9 cellular contexts compared by ENCODE assay signal in the genomic region with DNA sequence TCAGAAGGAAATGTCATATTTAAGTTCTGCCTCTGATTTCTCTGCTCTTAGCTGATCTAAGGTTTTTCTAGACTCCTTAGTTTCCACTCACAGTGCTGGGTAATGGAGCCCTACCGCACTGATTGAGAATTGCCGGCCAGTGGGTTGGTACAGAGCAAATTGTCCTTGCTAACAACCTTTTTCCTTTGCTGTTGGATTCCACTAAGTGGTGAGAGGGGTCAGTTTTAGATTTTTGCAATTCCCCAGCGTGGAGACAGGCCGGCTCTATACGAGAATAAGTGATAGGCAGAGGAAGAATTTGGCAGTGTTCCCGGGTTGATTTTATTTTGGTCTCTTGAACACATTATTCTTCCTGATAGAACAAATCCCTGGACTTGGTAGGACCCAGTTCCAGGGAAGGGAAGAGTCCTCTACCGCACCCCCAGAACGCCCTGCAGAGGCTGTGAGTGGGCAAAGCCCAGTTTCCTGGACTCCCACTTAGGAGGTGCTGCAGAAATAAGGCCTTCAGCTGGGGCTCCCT. TPM values are rescaled to one million over a fixed set of nuclear protein-coding genes. Genes with fewer than 3 reads are reported as not detected.
A peak's percentile ranks its signal among the peaks of the same experiment; 100 is the strongest.
DNase-seq lines count a peak whose midpoint lies in the region; ATAC-seq, FAIRE-seq and TF ChIP-seq lines count a peak whose summit lies in the region.
"Had no signal": no experiment of that assay in that cellular context is flagged by ENCODE, and none has a peak within 500 bp of the region (broad histone marks: within the 10 kb centered on the region; RNA-seq: fewer than 3 reads in every experiment).

No MANE protein-coding gene starts in this region.

- no peak overlapping the region for H4K5ac ChIP-seq in H1 (ENCODE audit: insufficient read length, low read depth, low read length)

- H3K18ac ChIP-seq in H1 (ENCODE audit: extremely low read depth, low read length), result no peak overlapping the region

- TF ChIP-seq EP300 in H1 (IDR thresholded peaks at IDR 0.05; ENCODE audit: borderline replicate concordance in 1 of 2, low read depth in 2 of 2, low read length in 2 of 2), result no peak

- no peaks in the 10 kb centered on the region for H3K79me2 ChIP-seq in H1 (ENCODE audit: control insufficient read depth in 1 of 2, insufficient read depth in 2 of 2, low read length in 2 of 2)

- H2BK5ac ChIP-seq in H1 (ENCODE audit: low read depth, low read length), result no peak overlapping the region

- H3K23me2 ChIP-seq in H1 (ENCODE audit: low read depth, low read length), result peaks cover 23% of the 10 kb centered on the region

- H3K36me3 ChIP-seq in H1 (ENCODE audit: control insufficient read depth in 2 of 4, insufficient read depth in 4 of 4, low read length in 3 of 4) (no peaks in the 10 kb centered on the region), mucosa of stomach (ENCODE audit: control insufficient read depth, insufficient read depth, low read length) (no peaks in the 10 kb centered on the region)

- H3K4me1 ChIP-seq in H1 (replicated peaks in 1 of 4; ENCODE audit: control insufficient read depth in 3 of 4, insufficient read depth in 4 of 4, low read length in 3 of 4), result peaks cover 2 to 13% (median 4%) of the 10 kb centered on the region in 4 experiments; a peak in 6 of 7 replicates
- peaks cover 10% of the 10 kb centered on the region for H3K4me1 ChIP-seq in mucosa of stomach (ENCODE audit: control insufficient read depth, insufficient read depth, low read length)

- peak overlapping the region; percentile 15; the same call in 1 of the 2 replicates for H2BK20ac ChIP-seq in H1 (ENCODE audit: low read length)

- POLR2A ChIA-PET in H1 (lab: Charles Lee; ENCODE audit: partially characterized antibody), result no interaction called here

- peak overlapping the region; percentile 94 to 100 for H3K4me2 ChIP-seq in H1 (ENCODE audit: insufficient read depth in 1 of 2, low read depth in 2 of 2, low read length in 2 of 2)

- no peaks in the 10 kb centered on the region for H3K79me1 ChIP-seq in H1 (ENCODE audit: low read depth, low read length)

- no peak overlapping the region for H3K27ac ChIP-seq in H1 (ENCODE audit: low read depth, low read length)

- H4K20me1 ChIP-seq in H1 (replicated peaks in 1 of 2; ENCODE audit: control insufficient read depth in 1 of 2, insufficient read depth in 2 of 2, low read length in 2 of 2), result no peaks in the 10 kb centered on the region

- H2AK5ac ChIP-seq in H1 (ENCODE audit: low read depth, low read length), result no peak overlapping the region

- no peak overlapping the region for H3K9ac ChIP-seq in H1 (replicated peaks in 1 of 4; ENCODE audit: extremely low read depth in 1 of 4, low read depth in 3 of 4, low read length in 3 of 4)
- H3K9ac ChIP-seq in mucosa of stomach (ENCODE audit: low read length), result peak overlapping the region; percentile 55

- no peak overlapping the region for H3K23ac ChIP-seq in H1 (ENCODE audit: insufficient read length)

- peak; percentile 48 for DNase-seq in AG08395 (ENCODE audit: low spot score)
- DNase-seq in LNCaP clone FGC (ENCODE audit: low read depth), result no peak
- no peak for DNase-seq in H1 (ENCODE audit: low read depth in 1 of 2, low spot score in 2 of 2)
- DNase-seq in NCI-H2107 treated with DMSO at 0.1 percent for 48 hours (lab: John Stamatoyannopoulos, UW; ENCODE audit: unreplicated experiment), result no peak
- DNase-seq in GM19239 (ENCODE audit: insufficient read length, low spot score), result no peak

- no peak overlapping the region for H4K91ac ChIP-seq in H1 (replicated peaks; ENCODE audit: insufficient read length, low read length)

- CTCF ChIA-PET in H1 (lab: Charles Lee; ENCODE audit: partially characterized antibody), result interaction anchor here (1.3 kb wide), 1 partner anchor 183 kb away, joined by 3 read pairs; no protein-coding TSS in a partner anchor

- peaks cover 8 to 56% (median 36%) of the 10 kb centered on the region in 4 experiments for H3K27me3 ChIP-seq in H1 (replicated peaks in 1 of 4; ENCODE audit: control insufficient read depth in 3 of 4, extremely low read depth in 1 of 4, insufficient read depth in 3 of 4, low read length in 3 of 4)
- H3K27me3 ChIP-seq in mucosa of stomach (ENCODE audit: control insufficient read depth, insufficient read depth, low read length), result peaks cover 7% of the 10 kb centered on the region

- FAIRE-seq in H1 (lab: Jason Lieb, UNC) (no peak), GM19239 (lab: Jason Lieb, UNC) (no peak)
- FAIRE-seq: TTC549 had no signal

- no peak overlapping the region for H3K4ac ChIP-seq in H1 (replicated peaks; ENCODE audit: insufficient read length, low read depth, low read length)

- no peak for TF ChIP-seq POLR2A in H1 (IDR thresholded peaks at IDR 0.05; ENCODE audit: control extremely low read depth in 1 of 2, low read depth in 2 of 2, low read length in 2 of 2)

- H3K14ac ChIP-seq in H1 (ENCODE audit: insufficient read length), result no peak overlapping the region

- no peak for TF ChIP-seq CTCF in LNCaP clone FGC (IDR thresholded peaks at IDR 0.05; ENCODE audit: control insufficient read depth, extremely low read depth, insufficient read depth)
- TF ChIP-seq CTCF in H1 (IDR thresholded peaks at IDR 0.05; ENCODE audit: control extremely low read depth in 1 of 3, insufficient read depth in 1 of 3, low read depth in 1 of 3, low read length in 3 of 3), result no peak

- H4K8ac ChIP-seq in H1 (ENCODE audit: extremely low read depth, insufficient read depth, low read length), result no peak overlapping the region

- H3K9me3 ChIP-seq in H1 (ENCODE audit: insufficient read depth in 2 of 2, low read depth in 1 of 2, low read length in 1 of 2) (no peaks in the 10 kb centered on the region), mucosa of stomach (ENCODE audit: control insufficient read depth, low read length) (no peaks in the 10 kb centered on the region)

- H2BK15ac ChIP-seq in H1 (ENCODE audit: low read length), result no peak overlapping the region

- no peak overlapping the region for H3K56ac ChIP-seq in H1 (replicated peaks; ENCODE audit: insufficient read length, low read depth, low read length)

- ATAC-seq in HG02870 (IDR thresholded peaks at IDR 0.05; ENCODE audit: unreplicated experiment) (no peak), HG02759 (IDR thresholded peaks at IDR 0.05; ENCODE audit: unreplicated experiment) (no peak)

- WGBS in H1 (ENCODE audit: extremely low coverage in 1 of 2, insufficient coverage in 1 of 2, insufficient read length in 1 of 2, insufficient replicate concordance in 2 of 2, low coverage in 1 of 2, low lambda C conversion rate in 2 of 2, missing lambda C conversion rate in 1 of 2), 2 experiments, result 43% methylated on average over 8 of the region's 8 CpGs; no CpG with 5 or more reads in 1 of the 2 experiments

- H3K4me3 ChIP-seq in LNCaP clone FGC (ENCODE audit: low read depth, low read length) (peak overlapping the region; percentile 82), H1 (ENCODE audit: extremely low read depth in 1 of 4, insufficient read depth in 2 of 4, low read depth in 3 of 4, low read length in 4 of 4) (peak overlapping the region; percentile 59 to 85 (median 72)), mucosa of stomach (ENCODE audit: low read length) (peak overlapping the region; percentile 16)

- TF ChIP-seq RAD21 in H1 (IDR thresholded peaks at IDR 0.05 in 1 of 2, conservative IDR thresholded peaks at IDR 0.05 in 1 of 2; ENCODE audit: low read depth in 2 of 2, low read length in 2 of 2), result no peak

- H2BK120ac ChIP-seq in H1 (replicated peaks; ENCODE audit: low read depth, low read length), result no peak overlapping the region

- H2AFZ ChIP-seq in H1 (ENCODE audit: low read length), result peak overlapping the region; percentile 79

- no peak overlapping the region for H2BK12ac ChIP-seq in H1 (ENCODE audit: low read depth, low read length)

TF ChIP-seq in H1, 55 proteins besides CTCF, POLR2A, EP300 and RAD21:
- TF ChIP-seq TAF1 (IDR thresholded peaks at IDR 0.05; ENCODE audit: low read depth, low read length), result no peak
- no peak for TF ChIP-seq ASH2L (IDR thresholded peaks at IDR 0.05; ENCODE audit: low read length)
- TF ChIP-seq NRF1 (IDR thresholded peaks at IDR 0.05; ENCODE audit: low read depth, low read length), result no peak
- peak; percentile 40; the same call in 1 of the 2 replicates for TF ChIP-seq SUZ12 (IDR thresholded peaks at IDR 0.05; ENCODE audit: low read length)

RNA-seq across cellular contexts. Expression of a gene that starts 2.9 kb away (rescaled TPM):
- total RNA-seq in H1 (2021; fragmentation: NEBNext Ultra II Directional; extraction: Animal tissue kit (Norgen Biotek cat#: 25700)), result 2.1 TPM in 2 replicates
- 1.2 TPM in 2 replicates for polyA plus RNA-seq in H1 (2011; rRNA removed)
- polyA plus RNA-seq in H1 (2011; cell fraction: cytosol; rRNA removed), result 1.6 TPM
- polyA plus RNA-seq in H1 (2011; cell fraction: nucleus; rRNA removed), result 2.5 TPM
- 1.7 to 4.5 TPM (median 3.1 TPM) in 4 replicates for polyA plus RNA-seq in H1 (2012, experiment 1 of 2)
- 1.0 TPM for polyA plus RNA-seq in H1 (2012, experiment 2 of 2)
- polyA plus RNA-seq in H1 (2013, experiment 1 of 2), result 3.4 TPM
- polyA plus RNA-seq in H1 (2013, experiment 2 of 2), result 3.5 TPM
- polyA minus RNA-seq in H1 (2011; rRNA and poly(A)+ RNA removed), result 2.7 and 3.0 TPM in 2 replicates
- polyA minus RNA-seq in H1 (2011; cell fraction: cytosol; rRNA and poly(A)+ RNA removed), result 4.5 TPM
- 4.5 TPM for polyA minus RNA-seq in H1 (2011; cell fraction: nucleus; rRNA and poly(A)+ RNA removed)

Comparison
In these comparisons a context has a peak if more than half of its experiments do, and no peak if none do; other contexts are left out.
1. H3K4me3 ChIP-seq: peak in every context shown above with its lines; median percentile 82 in LNCaP clone FGC; 72 in H1; 16 in mucosa of stomach.